11 cellular contexts compared by ENCODE assay signal in the genomic region with DNA sequence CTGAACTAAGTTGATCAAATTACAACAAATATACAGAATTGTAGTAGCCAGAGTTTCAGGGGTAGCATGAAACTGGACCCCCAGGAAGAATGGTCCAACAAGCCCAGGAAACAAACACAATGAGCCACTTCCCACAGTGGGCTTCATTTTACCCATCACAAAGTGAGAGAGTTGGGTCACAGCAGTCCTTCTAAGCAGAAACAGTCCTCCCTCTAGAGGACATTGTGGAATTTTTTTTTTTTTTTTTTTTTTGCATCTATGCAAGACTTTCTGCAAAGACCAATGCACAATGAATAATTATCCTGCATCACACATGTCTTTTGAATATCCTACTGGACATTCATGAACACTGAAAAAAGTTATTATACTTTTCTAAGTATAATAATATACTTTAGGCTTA.
DNase-seq lines count a peak whose midpoint lies in the region; ATAC-seq and TF ChIP-seq lines count a peak whose summit lies in the region.
"Had no signal": no experiment of that assay in that cellular context is flagged by ENCODE, and none has a peak within 500 bp of the region (broad histone marks: within the 10 kb centered on the region; RNA-seq: fewer than 3 reads in every experiment).

No MANE protein-coding gene starts in this region.

- H3K9me2 ChIP-seq in Karpas-422 (replicated peaks; ENCODE audit: insufficient read depth, low read length): no peaks in the 10 kb centered on the region

- no peak overlapping the region for H4K5ac ChIP-seq in mesendoderm (ENCODE audit: low read length)

- no peaks in the 10 kb centered on the region for H3K9me3 ChIP-seq in Karpas-422 (ENCODE audit: low read length)
- H3K9me3 ChIP-seq: ovary had no signal

- ATAC-seq in GM19035 (IDR thresholded peaks at IDR 0.05; ENCODE audit: unreplicated experiment) (no peak), natural killer cell (no peak)

- H3K36me3 ChIP-seq in Karpas-422 (ENCODE audit: insufficient read depth, low read length): no peaks in the 10 kb centered on the region
- H3K36me3 ChIP-seq in mesendoderm (ENCODE audit: control insufficient read depth, insufficient read depth, low read length): no peaks in the 10 kb centered on the region
- H3K36me3 ChIP-seq: ovary had no signal

- H3K4ac ChIP-seq in mesendoderm (ENCODE audit: low read depth, low read length): no peak overlapping the region

- H3K79me2 ChIP-seq in Karpas-422 (ENCODE audit: low read length) (no peaks in the 10 kb centered on the region), mesendoderm (ENCODE audit: control insufficient read depth, insufficient read depth, low read length) (no peaks in the 10 kb centered on the region)

- no peaks in the 10 kb centered on the region for H3K27me3 Mint-ChIP-seq in natural killer cell (ENCODE audit: low read depth in 2 of 2)

- H3K9ac ChIP-seq in Karpas-422 (ENCODE audit: low read length): no peak overlapping the region
- no peak overlapping the region for H3K9ac ChIP-seq in mesendoderm (ENCODE audit: low read length)

- DNase-seq in NCI-H2171 treated with DMSO at 0.1 percent for 48 hours (lab: John Stamatoyannopoulos, UW): peak; percentile 26
- no peak for DNase-seq in NCI-H2171 (lab: John Stamatoyannopoulos, UW)
- DNase-seq in Karpas-422: peak; percentile 82
- DNase-seq in astrocyte of the cerebellum (ENCODE audit: low read depth): no peak
- peak; percentile 39 for DNase-seq in mesendoderm
- no peak for DNase-seq in natural killer cell
- DNase-seq in islet precursor cell: no peak
- DNase-seq: NCI-H2029, ovary, T-helper 2 cell had no signal

- H2BK5ac ChIP-seq in mesendoderm (ENCODE audit: low read length): no peak overlapping the region

- H2AFZ ChIP-seq in Karpas-422 (ENCODE audit: low read length): no peak overlapping the region

- H3K4me1 ChIP-seq in Karpas-422 (ENCODE audit: low read length) (peaks cover 6% of the 10 kb centered on the region), mesendoderm (ENCODE audit: control insufficient read depth, low read depth, low read length) (no peaks in the 10 kb centered on the region)

- H3K27me3 ChIP-seq in Karpas-422 (ENCODE audit: low read length) (no peaks in the 10 kb centered on the region), mesendoderm (ENCODE audit: insufficient read depth, low read length, poor library complexity) (no peaks in the 10 kb centered on the region)
- H3K27me3 ChIP-seq: ovary had no signal

- no peaks in the 10 kb centered on the region for H3K79me1 ChIP-seq in mesendoderm (ENCODE audit: low read length)

- no peak overlapping the region for H3K4me3 Mint-ChIP-seq in natural killer cell

- no peak overlapping the region for H2AK5ac ChIP-seq in mesendoderm (ENCODE audit: low read length)

- no peak overlapping the region for H3K56ac ChIP-seq in mesendoderm (ENCODE audit: low read length)

- TF ChIP-seq CTCF in astrocyte of the cerebellum (IDR thresholded peaks at IDR 0.05; ENCODE audit: low read depth, low read length, missing control alignments) (peak; percentile 47), natural killer cell (IDR thresholded peaks at IDR 0.05) (no peak)

- H2BK120ac ChIP-seq in mesendoderm (ENCODE audit: low read depth, low read length): no peak overlapping the region

- H3K36me3 Mint-ChIP-seq in natural killer cell: no peaks in the 10 kb centered on the region

- H3K4me1 Mint-ChIP-seq in natural killer cell: no peaks in the 10 kb centered on the region

- no peaks in the 10 kb centered on the region for H4K20me1 ChIP-seq in Karpas-422 (ENCODE audit: insufficient read depth, low read depth, low read length)

- H3K9me3 Mint-ChIP-seq in natural killer cell: no peaks in the 10 kb centered on the region

- no peak overlapping the region for H3K4me2 ChIP-seq in Karpas-422 (ENCODE audit: low read depth, low read length, poor library complexity, severe bottlenecking)
- no peak overlapping the region for H3K4me2 ChIP-seq in mesendoderm (ENCODE audit: low read length)

- H3K27ac ChIP-seq in Karpas-422 (ENCODE audit: low read length) (no peak overlapping the region), mesendoderm (ENCODE audit: low read depth, low read length) (no peak overlapping the region)
- H3K27ac ChIP-seq: ovary had no signal

- intact Hi-C loops in natural killer cell (cut with micrococcal nuclease): no loop called here

- H4K8ac ChIP-seq in mesendoderm (ENCODE audit: low read depth, low read length): no peak overlapping the region

- H3K23ac ChIP-seq in mesendoderm (ENCODE audit: low read length): no peak overlapping the region

- in situ Hi-C loops in astrocyte of the cerebellum (cut with HindIII; ENCODE audit: low sequenced_read_pairs): no loop called here

- no peak overlapping the region for H3K4me3 ChIP-seq in Karpas-422 (ENCODE audit: low read length)
- no peak overlapping the region for H3K4me3 ChIP-seq in astrocyte of the cerebellum (ENCODE audit: low read depth, low read length)
- H3K4me3 ChIP-seq in mesendoderm (ENCODE audit: low read length): no peak overlapping the region
- H3K4me3 ChIP-seq: ovary had no signal

- no peak overlapping the region for H3K18ac ChIP-seq in mesendoderm (ENCODE audit: low read length)

- no peak overlapping the region for H2BK15ac ChIP-seq in mesendoderm (replicated peaks; ENCODE audit: low read depth)

- H3K27ac Mint-ChIP-seq in natural killer cell: no peak overlapping the region

Comparison
In these comparisons a context has a peak if more than half of its experiments do, and no peak if none do; other contexts are left out.
1. DNase-seq: peak in NCI-H2171 treated with DMSO at 0.1 percent for 48 hours (single experiment), Karpas-422 (single experiment) and mesendoderm (single experiment); none in NCI-H2171 (single experiment), astrocyte of the cerebellum (single experiment), natural killer cell (single experiment) and islet precursor cell (single experiment).